ENCODE assay signal across 8 cellular contexts in the genomic region with DNA sequence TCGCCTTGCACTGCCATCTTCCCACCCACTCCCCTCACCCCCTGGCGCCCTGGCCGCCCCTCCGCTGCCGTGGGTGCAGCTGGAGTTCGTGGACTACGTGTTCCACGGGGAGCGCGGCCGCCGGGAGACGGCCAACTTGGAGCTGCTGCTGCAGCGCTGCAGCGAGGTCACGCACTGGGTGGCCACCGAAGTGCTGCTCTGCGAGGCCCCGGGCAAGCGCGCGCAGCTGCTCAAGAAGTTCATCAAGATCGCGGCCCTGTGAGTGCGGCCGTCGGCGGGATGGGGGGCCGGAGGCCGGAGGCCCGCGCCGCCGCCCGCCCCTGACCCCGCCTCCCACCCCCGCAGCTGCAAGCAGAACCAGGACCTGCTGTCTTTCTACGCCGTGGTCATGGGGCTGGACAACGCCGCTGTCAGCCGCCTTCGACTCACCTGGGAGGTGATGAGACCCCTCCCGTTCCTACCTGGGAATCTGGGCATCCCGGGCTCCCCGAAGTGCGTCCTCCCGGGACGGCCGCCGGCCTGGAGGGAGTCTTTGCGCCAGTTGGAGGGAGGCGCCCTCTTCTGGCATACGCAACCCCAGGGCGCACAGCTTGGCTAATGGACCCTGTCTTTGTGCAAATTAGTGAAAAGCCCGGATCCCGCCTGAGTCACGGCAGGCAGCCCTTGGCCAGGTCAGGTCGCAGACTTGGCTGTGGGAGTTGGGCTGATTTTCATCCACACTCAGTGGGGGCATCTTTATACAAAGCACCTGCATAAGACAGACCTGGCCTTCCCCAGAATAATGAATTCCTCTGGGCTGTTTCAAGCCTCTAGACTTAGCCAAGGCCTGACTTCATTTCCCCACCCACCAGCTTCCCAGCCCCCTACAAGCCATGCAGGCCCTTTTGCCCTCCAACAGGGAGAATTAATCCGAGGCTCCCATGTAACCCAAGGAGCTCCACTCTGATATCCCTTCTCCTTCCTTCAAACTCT. TPM values are rescaled to one million over a fixed set of nuclear protein-coding genes. Genes with fewer than 3 reads are reported as not detected.
DNase-seq lines count a peak whose midpoint lies in the region; ATAC-seq and TF ChIP-seq lines count a peak whose summit lies in the region.

No MANE protein-coding gene starts in this region.

- H3K36me3 ChIP-seq in gastroesophageal sphincter (peaks cover 0 to 9% of the 10 kb centered on the region in 2 donors), neutrophil (peaks cover 25% of the 10 kb centered on the region), subcutaneous abdominal adipose tissue (ENCODE audit: control insufficient read depth in 5 of 5, insufficient read depth in 5 of 5, low read length in 5 of 5) (peaks cover 0 to 22% (median 12%) of the 10 kb centered on the region in 5 donors)

- peaks cover 0 to 20% (median 9%) of the 10 kb centered on the region in 3 donors for H3K4me1 ChIP-seq in gastroesophageal sphincter
- peaks cover 20 to 22% of the 10 kb centered on the region in 2 experiments for H3K4me1 ChIP-seq in neutrophil (ENCODE audit: control insufficient read depth in 1 of 2, insufficient read depth in 1 of 2, low read depth in 1 of 2, low read length in 1 of 2)
- peaks cover 4 to 18% (median 14%) of the 10 kb centered on the region in 5 donors for H3K4me1 ChIP-seq in subcutaneous abdominal adipose tissue (ENCODE audit: control insufficient read depth in 5 of 5, insufficient read depth in 5 of 5, low read length in 5 of 5)

- DNase-seq in SIG-M5 treated with dmso at 0.1 percent for 504 hours (lab: John Stamatoyannopoulos, UW; ENCODE audit: unreplicated experiment), result peak; percentile 36
- no peak for DNase-seq in SIG-M5 (lab: John Stamatoyannopoulos, UW)
- peak; percentile 75 for DNase-seq in RPMI7951 (ENCODE audit: low read depth)
- DNase-seq in activated gamma-delta T cell treated with anti-CD3 and anti-CD28 coated beads, Interleukin-2, amount 50 U/mL, for 16 hours (ENCODE audit: low read depth), result peak; percentile 43

- no peaks in the 10 kb centered on the region for H3K9me3 ChIP-seq in gastroesophageal sphincter
- H3K9me3 ChIP-seq in neutrophil, result no peaks in the 10 kb centered on the region
- no peaks in the 10 kb centered on the region for H3K9me3 ChIP-seq in subcutaneous abdominal adipose tissue (ENCODE audit: control insufficient read depth in 5 of 5, low read length in 5 of 5)

- ATAC-seq in HG03378 (IDR thresholded peaks at IDR 0.05; ENCODE audit: unreplicated experiment) (peak; percentile 58), gastroesophageal sphincter (peak; percentile 84)

- TF ChIP-seq POLR2A in gastroesophageal sphincter (IDR thresholded peaks at IDR 0.05), result no peak

- whole genome bisulfite sequencing in gastroesophageal sphincter (ENCODE audit: low coverage in 1 of 2), 2 donors, result 0% methylated on average over 5 to 14 of the region's 60 CpGs

- H3K27me3 ChIP-seq in gastroesophageal sphincter, result no peaks in the 10 kb centered on the region
- peaks cover 34% of the 10 kb centered on the region for H3K27me3 ChIP-seq in neutrophil
- H3K27me3 ChIP-seq in subcutaneous abdominal adipose tissue (ENCODE audit: control insufficient read depth in 5 of 5, insufficient read depth in 4 of 5, low read length in 5 of 5), result no peaks in the 10 kb centered on the region

- no peak for TF ChIP-seq EP300 in gastroesophageal sphincter (IDR thresholded peaks at IDR 0.05)

- TF ChIP-seq CTCF in gastroesophageal sphincter (IDR thresholded peaks at IDR 0.05) (peak in 3 of 4 experiments; percentile 55 to 81 (median 58)), neutrophil (IDR thresholded peaks at IDR 0.05) (no peak)

- H3K9ac ChIP-seq in subcutaneous abdominal adipose tissue (ENCODE audit: low read length in 5 of 5), result peak overlapping the region in 2 of 5 donors; percentile 1 to 59

- peak overlapping the region; percentile 29 to 63 for H3K4me3 ChIP-seq in gastroesophageal sphincter
- peak overlapping the region; percentile 56 to 63 for H3K4me3 ChIP-seq in neutrophil (ENCODE audit: low read depth in 1 of 2, low read length in 1 of 2)
- H3K4me3 ChIP-seq in subcutaneous abdominal adipose tissue (ENCODE audit: low read depth in 1 of 5, low read length in 5 of 5), result peak overlapping the region in 4 of 5 donors; percentile 62 to 67 (median 64)

- H3K27ac ChIP-seq in gastroesophageal sphincter (peak overlapping the region in 3 of 4 donors; percentile 56 to 82 (median 76)), neutrophil (no peak overlapping the region), subcutaneous abdominal adipose tissue (ENCODE audit: low read depth, low read length) (no peak overlapping the region)

RNA-seq across cellular contexts. Expression of gene RAPGEFL1, which starts 14.3 kb away (rescaled TPM):
- 0.10 and 0.60 TPM in 2 replicates for total RNA-seq in RPMI7951 (2014; rRNA removed; shearing (Covaris generic))
- total RNA-seq in gastroesophageal sphincter, result 1 to 10 TPM; 2.4 to 5.2 (median 3.3) TPM

RNA-seq across cellular contexts. Expression of gene WIPF2, which starts 27.6 kb away (rescaled TPM):
- total RNA-seq in RPMI7951 (2014; rRNA removed; shearing (Covaris generic)), result 6.1 and 6.3 TPM in 2 replicates
- total RNA-seq in gastroesophageal sphincter, result 10 to 100 TPM; 10.2 to 18.2 (median 13.5) TPM

RNA-seq across cellular contexts. Expression of gene CASC3, which starts 51.2 kb away (rescaled TPM):
- 23.1 and 37.0 TPM in 2 replicates for total RNA-seq in RPMI7951 (2014; rRNA removed; shearing (Covaris generic))
- 100 to 1,000 TPM in 1 of 4 donors, 10 to 100 TPM in 3; 63.1 to 114 (median 89.1) TPM for total RNA-seq in gastroesophageal sphincter

Comparison
In these comparisons a context has a peak if more than half of its experiments do, and no peak if none do; other contexts are left out.
1. H3K27ac ChIP-seq: peak in gastroesophageal sphincter (3 of 4); none in neutrophil (single experiment) and subcutaneous abdominal adipose tissue (single experiment).
2. Peak in every context shown above with its lines, with median percentiles within 50 percentile points of each other: H3K4me3 ChIP-seq.